In the genomic region with DNA sequence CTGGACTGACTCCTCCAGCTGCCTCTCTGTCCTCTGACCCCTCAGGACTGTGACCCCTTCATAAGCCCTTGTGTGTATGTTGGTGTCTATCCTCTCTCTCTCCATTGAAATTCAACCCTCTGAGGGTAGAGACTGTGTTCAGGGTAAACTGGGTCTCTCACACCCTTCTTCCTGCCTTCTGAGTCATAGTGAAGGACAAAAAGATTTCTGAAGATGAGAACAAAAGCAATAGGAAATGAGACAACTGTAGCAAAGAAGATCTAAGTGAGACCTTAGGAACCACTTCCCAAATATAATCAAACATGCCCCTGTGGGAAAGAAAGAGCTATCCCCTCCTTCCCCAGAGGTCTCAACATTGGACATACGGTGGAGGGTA, we compare ENCODE assay signal across 17 cellular contexts. TPM values are rescaled to one million over a fixed set of nuclear protein-coding genes. Genes with fewer than 3 reads are reported as not detected.
DNase-seq lines count a peak whose midpoint lies in the region; ATAC-seq lines count a peak whose summit lies in the region.
"Had no signal": no experiment of that assay in that cellular context is flagged by ENCODE, and none has a peak within 500 bp of the region (broad histone marks: within the 10 kb centered on the region; RNA-seq: fewer than 3 reads in every experiment).

No MANE protein-coding gene starts in this region.

- no peak overlapping the region for H3K4me3 Mint-ChIP-seq in activated naive CD4-positive, alpha-beta T cell treated with anti-CD3 and anti-CD28 coated beads, Interleukin-2, amount 10 ng/mL, durations not matched to agents 7 days and 5 days
- H3K4me3 Mint-ChIP-seq in T-helper 17 cell = no peak overlapping the region
- H3K4me3 Mint-ChIP-seq in stimulated activated naive CD8-positive, alpha-beta T cell treated with anti-CD3 and anti-CD28 coated beads, Interleukin-15, amount 100 ng/mL, for 72 hours = no peak overlapping the region
- no peak overlapping the region for H3K4me3 Mint-ChIP-seq in stimulated activated memory B cell treated with anti-CD40 and anti-IgM and Interleukin-4, amounts not matched to agents 10 μg/mL and 1 μg/mL and 100 μg/mL, for 72 hours
- H3K4me3 Mint-ChIP-seq: natural killer cell treated with Interleukin-12 subunit alpha and Interleukin-12 subunit beta and Interleukin-15 and Interleukin-18, amount 100 ng/mL, for 72 hours had no signal

- peak overlapping the region; percentile 69 for H3K27ac ChIP-seq in epithelial cell of prostate
- H3K27ac ChIP-seq: dorsolateral prefrontal cortex, left ventricle myocardium inferior, WERI-Rb-1 had no signal

- H3K9me3 Mint-ChIP-seq in activated naive CD4-positive, alpha-beta T cell treated with anti-CD3 and anti-CD28 coated beads, Interleukin-2, amount 10 ng/mL, durations not matched to agents 7 days and 5 days = no peaks in the 10 kb centered on the region
- no peaks in the 10 kb centered on the region for H3K9me3 Mint-ChIP-seq in stimulated activated naive CD8-positive, alpha-beta T cell treated with anti-CD3 and anti-CD28 coated beads, Interleukin-15, amount 100 ng/mL, for 72 hours
- no peaks in the 10 kb centered on the region for H3K9me3 Mint-ChIP-seq in stimulated activated memory B cell treated with anti-CD40 and anti-IgM and Interleukin-4, amounts not matched to agents 10 μg/mL and 1 μg/mL and 100 μg/mL, for 72 hours
- H3K9me3 Mint-ChIP-seq: natural killer cell treated with Interleukin-12 subunit alpha and Interleukin-12 subunit beta and Interleukin-15 and Interleukin-18, amount 100 ng/mL, for 72 hours had no signal

- no peaks in the 10 kb centered on the region for H3K9me3 ChIP-seq in T-helper 17 cell (ENCODE audit: control insufficient read depth, low read length, poor library complexity, severe bottlenecking)
- H3K9me3 ChIP-seq: left ventricle myocardium inferior, tibial nerve had no signal

- DNase-seq in activated naive CD4-positive, alpha-beta T cell treated with anti-CD3 and anti-CD28 coated beads, Interleukin-2, amount 10 ng/mL, durations not matched to agents 7 days and 5 days = no peak
- DNase-seq in activated naive CD4-positive, alpha-beta T cell (lab: John Stamatoyannopoulos, UW) = no peak
- DNase-seq in T-helper 17 cell (no peak), epithelial cell of prostate (ENCODE audit: low read depth, low spot score) (no peak), NCI-H2171 treated with DMSO at 0.1 percent for 48 hours (lab: John Stamatoyannopoulos, UW) (no peak)
- DNase-seq in stimulated activated naive CD8-positive, alpha-beta T cell treated with anti-CD3 and anti-CD28 coated beads, Interleukin-15, amount 100 ng/mL, for 72 hours = no peak
- DNase-seq: dorsolateral prefrontal cortex, left ventricle myocardium inferior, NCI-H1417 treated with DMSO at 0.1 percent for 48 hours, OCI-M1, WERI-Rb-1 had no signal

- H3K27me3 Mint-ChIP-seq in activated naive CD4-positive, alpha-beta T cell treated with anti-CD3 and anti-CD28 coated beads, Interleukin-2, amount 10 ng/mL, durations not matched to agents 7 days and 5 days = peaks cover 4% of the 10 kb centered on the region
- no peaks in the 10 kb centered on the region for H3K27me3 Mint-ChIP-seq in T-helper 17 cell
- H3K27me3 Mint-ChIP-seq in stimulated activated naive CD8-positive, alpha-beta T cell treated with anti-CD3 and anti-CD28 coated beads, Interleukin-15, amount 100 ng/mL, for 72 hours = no peaks in the 10 kb centered on the region
- H3K27me3 Mint-ChIP-seq in stimulated activated memory B cell treated with anti-CD40 and anti-IgM and Interleukin-4, amounts not matched to agents 10 μg/mL and 1 μg/mL and 100 μg/mL, for 72 hours = no peaks in the 10 kb centered on the region
- H3K27me3 Mint-ChIP-seq: natural killer cell treated with Interleukin-12 subunit alpha and Interleukin-12 subunit beta and Interleukin-15 and Interleukin-18, amount 100 ng/mL, for 72 hours had no signal

- H3K36me3 Mint-ChIP-seq in activated naive CD4-positive, alpha-beta T cell treated with anti-CD3 and anti-CD28 coated beads, Interleukin-2, amount 10 ng/mL, durations not matched to agents 7 days and 5 days = peaks cover 67% of the 10 kb centered on the region
- peaks cover 12% of the 10 kb centered on the region for H3K36me3 Mint-ChIP-seq in T-helper 17 cell (ENCODE audit: low read depth)
- H3K36me3 Mint-ChIP-seq in stimulated activated memory B cell treated with anti-CD40 and anti-IgM and Interleukin-4, amounts not matched to agents 10 μg/mL and 1 μg/mL and 100 μg/mL, for 72 hours = peaks cover 77% of the 10 kb centered on the region
- H3K36me3 Mint-ChIP-seq: natural killer cell treated with Interleukin-12 subunit alpha and Interleukin-12 subunit beta and Interleukin-15 and Interleukin-18, amount 100 ng/mL, for 72 hours had no signal

- ATAC-seq in T-helper 17 cell = no peak
- ATAC-seq in stimulated activated naive CD8-positive, alpha-beta T cell treated with anti-CD3 and anti-CD28 coated beads, Interleukin-15, amount 100 ng/mL, for 72 hours = peak; percentile 49
- ATAC-seq in stimulated activated memory B cell treated with anti-CD40 and anti-IgM and Interleukin-4, amounts not matched to agents 10 μg/mL and 1 μg/mL and 100 μg/mL, for 72 hours = no peak
- no peak for ATAC-seq in HG02981 (IDR thresholded peaks at IDR 0.05; ENCODE audit: unreplicated experiment)
- ATAC-seq: SK-N-SH treated with all-trans-retinoic acid at 6 μM for 48 hours had no signal

- peaks cover 31% of the 10 kb centered on the region for H3K4me1 Mint-ChIP-seq in activated naive CD4-positive, alpha-beta T cell treated with anti-CD3 and anti-CD28 coated beads, Interleukin-2, amount 10 ng/mL, durations not matched to agents 7 days and 5 days
- peaks cover 27% of the 10 kb centered on the region for H3K4me1 Mint-ChIP-seq in T-helper 17 cell
- H3K4me1 Mint-ChIP-seq in stimulated activated naive CD8-positive, alpha-beta T cell treated with anti-CD3 and anti-CD28 coated beads, Interleukin-15, amount 100 ng/mL, for 72 hours = peaks cover 61% of the 10 kb centered on the region
- H3K4me1 Mint-ChIP-seq in stimulated activated memory B cell treated with anti-CD40 and anti-IgM and Interleukin-4, amounts not matched to agents 10 μg/mL and 1 μg/mL and 100 μg/mL, for 72 hours = peaks cover 66% of the 10 kb centered on the region

- CTCF ChIA-PET in activated naive CD4-positive, alpha-beta T cell treated with anti-CD3 and anti-CD28 coated beads, Interleukin-2, amount 10 ng/mL, durations not matched to agents 7 days and 5 days (lab: Charles Lee) = interaction anchor here (0.7 to 2.0 kb wide), 6 partner anchors 13 to 33 kb away, joined by 3 to 6 read pairs (median 5); partner anchors contain the start of gene NUAK2

- H3K27ac Mint-ChIP-seq in activated naive CD4-positive, alpha-beta T cell treated with anti-CD3 and anti-CD28 coated beads, Interleukin-2, amount 10 ng/mL, durations not matched to agents 7 days and 5 days = peak overlapping the region; percentile 69
- H3K27ac Mint-ChIP-seq in T-helper 17 cell = peak overlapping the region; percentile 91
- H3K27ac Mint-ChIP-seq in stimulated activated naive CD8-positive, alpha-beta T cell treated with anti-CD3 and anti-CD28 coated beads, Interleukin-15, amount 100 ng/mL, for 72 hours = peak overlapping the region in 1 of 2 donors; percentile 2
- no peak overlapping the region for H3K27ac Mint-ChIP-seq in stimulated activated memory B cell treated with anti-CD40 and anti-IgM and Interleukin-4, amounts not matched to agents 10 μg/mL and 1 μg/mL and 100 μg/mL, for 72 hours

RNA-seq across cellular contexts. Expression of gene NUAK2, which starts 16.9 kb away (rescaled TPM):
- 1 to 10 TPM; 5.1 to 8.6 TPM for total RNA-seq in T-helper 17 cell

RNA-seq across cellular contexts. Expression of gene KLHDC8A, which starts 52.0 kb away (rescaled TPM):
- total RNA-seq in T-helper 17 cell = not detected
- total RNA-seq: natural killer cell treated with Interleukin-12 subunit alpha and Interleukin-12 subunit beta and Interleukin-15 and Interleukin-18, amount 100 ng/mL, for 72 hours; NCI-H460 had no signal
